ENCODE assay signal across 8 cellular contexts in genomic region chr6:31664790-31665500, GRCh38. TPM values are rescaled to one million over a fixed set of nuclear protein-coding genes. Genes with fewer than 3 reads are reported as not detected.
DNase-seq lines count a peak whose midpoint lies in the region; ATAC-seq, FAIRE-seq and TF ChIP-seq lines count a peak whose summit lies in the region.

GPANK1 (minus strand) TSS chr6:31664997; CDS start chr6:31664478, 519 bp downstream.

- peak within 1 kb of the TSS; percentile 17 for H2BK5ac ChIP-seq in H9 (ENCODE audit: insufficient read length, low read length)

- no CpG with 5 or more reads among the region's 39 CpGs for WGBS in H9 (ENCODE audit: extremely low coverage, insufficient read length, low lambda C conversion rate)
- 0 to 1% methylated on average over 39 of the region's 39 CpGs for WGBS in pancreas, 2 donors
- under 1% methylated on average over 39 of the region's 39 CpGs for WGBS in thymus

- H4K5ac ChIP-seq in H9 (ENCODE audit: insufficient read length, low read depth, low read length): peak within 1 kb of the TSS; percentile 41

- no peaks in the 10 kb centered on the region; the same call in 1 of the 2 replicates for H3K27me3 Mint-ChIP-seq in H9 (ENCODE audit: low read depth)
- no peaks in the 10 kb centered on the region for H3K27me3 Mint-ChIP-seq in T-cell
- H3K27me3 Mint-ChIP-seq in activated naive CD8-positive, alpha-beta T cell treated with anti-CD3 and anti-CD28 coated beads, Interleukin-2, amount 50 U/mL, for 24 hours: peaks cover 2% of the 10 kb centered on the region

- peaks cover 47 to 73% (median 63%) of the 10 kb centered on the region in 3 experiments for H3K36me3 Mint-ChIP-seq in H9 (ENCODE audit: insufficient read depth in 1 of 3, low read depth in 3 of 3)
- H3K36me3 Mint-ChIP-seq in T-cell: peaks cover 38% of the 10 kb centered on the region
- H3K36me3 Mint-ChIP-seq in activated naive CD8-positive, alpha-beta T cell treated with anti-CD3 and anti-CD28 coated beads, Interleukin-2, amount 50 U/mL, for 24 hours (ENCODE audit: low read depth): peaks cover 74% of the 10 kb centered on the region

- intact Hi-C loops in Right ventricle myocardium inferior (cut with DNase I): loop anchor here (1.0 to 10.0 kb wide), 4 partner anchors 13 to 510 kb away; partner anchors contain the start of genes AGPAT1, BAG6, NELFE and RNF5
- intact Hi-C loops in pancreas (cut with DNase I): no loop called here

- no peak within 1 kb of the TSS for H2BK15ac ChIP-seq in H9 (ENCODE audit: low read depth, low read length)

- H3K27ac ChIP-seq in H9 (ENCODE audit: insufficient read length, low read depth, low read length) (peak within 1 kb of the TSS; percentile 87), pancreas (peak within 1 kb of the TSS; percentile 71 to 90 (median 78)), thymus (ENCODE audit: low read depth) (peak within 1 kb of the TSS; percentile 97)

- H3K18ac ChIP-seq in H9 (ENCODE audit: insufficient read length, low read depth, low read length): peak within 1 kb of the TSS; percentile 81

- peak within 1 kb of the TSS; percentile 99 for H3K4me3 Mint-ChIP-seq in H9
- peak within 1 kb of the TSS; percentile 94 to 97 (median 95) for H3K4me3 Mint-ChIP-seq in T-cell
- peak within 1 kb of the TSS; percentile 98 for H3K4me3 Mint-ChIP-seq in activated naive CD8-positive, alpha-beta T cell treated with anti-CD3 and anti-CD28 coated beads, Interleukin-2, amount 50 U/mL, for 24 hours

- in situ Hi-C loops in Caki2 (cut with HindIII; ENCODE audit: low pct_unique_long_range_greater_than_20kb, low sequenced_read_pairs): no loop called here

- H3K9me3 Mint-ChIP-seq in H9: no peaks in the 10 kb centered on the region
- H3K9me3 Mint-ChIP-seq in T-cell: no peaks in the 10 kb centered on the region
- H3K9me3 Mint-ChIP-seq in activated naive CD8-positive, alpha-beta T cell treated with anti-CD3 and anti-CD28 coated beads, Interleukin-2, amount 50 U/mL, for 24 hours: no peaks in the 10 kb centered on the region

- H2BK120ac ChIP-seq in H9 (ENCODE audit: low read depth, low read length, poor library complexity, severe bottlenecking): no peak within 1 kb of the TSS

- H3K4me1 Mint-ChIP-seq in H9 (peaks cover 30 to 37% of the 10 kb centered on the region in 2 experiments), T-cell (peaks cover 62 to 73% (median 68%) of the 10 kb centered on the region in 3 donors)
- peaks cover 64% of the 10 kb centered on the region for H3K4me1 Mint-ChIP-seq in activated naive CD8-positive, alpha-beta T cell treated with anti-CD3 and anti-CD28 coated beads, Interleukin-2, amount 50 U/mL, for 24 hours

- H2BK20ac ChIP-seq in H9 (ENCODE audit: low read depth, low read length, poor library complexity, severe bottlenecking): no peak within 1 kb of the TSS

- H3K4me1 ChIP-seq in H9 (ENCODE audit: insufficient read depth, low read length) (no peaks in the 10 kb centered on the region), pancreas (peaks cover 11 to 24% (median 23%) of the 10 kb centered on the region in 3 donors), thymus (ENCODE audit: control insufficient read depth, insufficient read depth, low read length) (peaks cover 35% of the 10 kb centered on the region)

- H3K56ac ChIP-seq in H9 (ENCODE audit: insufficient read length, low read depth, low read length): peak within 1 kb of the TSS; percentile 38

- H3K4ac ChIP-seq in H9 (ENCODE audit: low read depth, low read length): no peak within 1 kb of the TSS

- TF ChIP-seq CTCF in H9 (conservative IDR thresholded peaks at IDR 0.05) (no peak), pancreas (IDR thresholded peaks at IDR 0.05) (no peak)

- no peak within 1 kb of the TSS for H4K91ac ChIP-seq in H9 (ENCODE audit: insufficient read length, low read depth, low read length)

- H4K8ac ChIP-seq in H9 (replicated peaks; ENCODE audit: insufficient read length, low read depth, low read length): no peak within 1 kb of the TSS

- H2BK12ac ChIP-seq in H9 (ENCODE audit: insufficient read length, low read depth, low read length): no peak within 1 kb of the TSS

- H3K23ac ChIP-seq in H9 (ENCODE audit: insufficient read length, low read depth, low read length): no peak within 1 kb of the TSS

- H3K14ac ChIP-seq in H9 (ENCODE audit: insufficient read depth, low read length): peak within 1 kb of the TSS; percentile 66

- peak within 1 kb of the TSS; percentile 66 to 80 (median 74) for H3K4me3 ChIP-seq in pancreas
- H3K4me3 ChIP-seq in thymus (ENCODE audit: low read length): peak within 1 kb of the TSS; percentile 91

- H3K23me2 ChIP-seq in H9 (ENCODE audit: insufficient read length, low read depth, low read length, poor library complexity, severe bottlenecking): peaks cover 24% of the 10 kb centered on the region

- DNase-seq in Caki2 (ENCODE audit: low read depth): peak; percentile 87
- DNase-seq in H9: peak; percentile 82
- peak; percentile 80 for DNase-seq in NCI-H146 treated with DMSO at 0.1 percent for 48 hours (lab: John Stamatoyannopoulos, UW; ENCODE audit: unreplicated experiment)
- DNase-seq in T-cell: peak; percentile 77 to 96 (median 89)
- DNase-seq in activated naive CD8-positive, alpha-beta T cell treated with anti-CD3 and anti-CD28 coated beads, Interleukin-2, amount 50 U/mL, for 24 hours: peak; percentile 89
- DNase-seq in Right ventricle myocardium inferior (ENCODE audit: missing footprints): peak; percentile 96
- peak; percentile 83 to 93 (median 86) for DNase-seq in pancreas

- H3K27me3 ChIP-seq in H9 (ENCODE audit: insufficient read depth, low read length) (no peaks in the 10 kb centered on the region), pancreas (no peaks in the 10 kb centered on the region), thymus (ENCODE audit: control insufficient read depth, insufficient read depth) (no peaks in the 10 kb centered on the region)

- peak within 1 kb of the TSS; percentile 89 for H3K9ac ChIP-seq in H9 (ENCODE audit: extremely low read depth, insufficient read length, low read length)

- CTCF ChIA-PET in T-cell (lab: Charles Lee): interaction anchor here (0.5 to 1.1 kb wide), 7 partner anchors 11 to 198 kb away, joined by 3 to 10 read pairs (median 3); partner anchors contain the start of genes ABHD16A (in 1 of the 2), BAG6 (in 1 of the 2) and NEU1 (in 1 of the 2)

- peak within 1 kb of the TSS; percentile 99 for H3K27ac Mint-ChIP-seq in H9
- peak within 1 kb of the TSS; percentile 98 to 99 for H3K27ac Mint-ChIP-seq in T-cell
- peak within 1 kb of the TSS; percentile 98 for H3K27ac Mint-ChIP-seq in activated naive CD8-positive, alpha-beta T cell treated with anti-CD3 and anti-CD28 coated beads, Interleukin-2, amount 50 U/mL, for 24 hours

- peaks cover 6% of the 10 kb centered on the region; the same call in 1 of the 2 replicates for H3K79me2 ChIP-seq in H9 (ENCODE audit: insufficient read depth, low read length)

- POLR2A ChIA-PET in T-cell (lab: Charles Lee): interaction anchor here (0.6 to 1.2 kb wide), 4 partner anchors 13 to 198 kb away, joined by 3 to 11 read pairs (median 4); partner anchors contain the start of genes BAG6 (in 1 of the 2) and NEU1 (in 1 of the 2)

- peaks cover 11% of the 10 kb centered on the region for H3K79me1 ChIP-seq in H9 (ENCODE audit: insufficient read depth, low read depth, low read length, poor library complexity, severe bottlenecking)

- H3K9me3 ChIP-seq in H9 (ENCODE audit: control insufficient read depth, low read depth, low read length) (no peaks in the 10 kb centered on the region), pancreas (no peaks in the 10 kb centered on the region), thymus (ENCODE audit: control insufficient read depth) (no peaks in the 10 kb centered on the region)

- H2AK5ac ChIP-seq in H9 (ENCODE audit: insufficient read length, low read length): no peak within 1 kb of the TSS

- no peak within 1 kb of the TSS for H2AFZ ChIP-seq in H9 (ENCODE audit: low read length)

- H3K4me2 ChIP-seq in H9 (ENCODE audit: insufficient read depth, insufficient read length, low read length): peak within 1 kb of the TSS; percentile 96

- no peaks in the 10 kb centered on the region for H4K20me1 ChIP-seq in H9 (ENCODE audit: control insufficient read depth, insufficient read depth, insufficient read length)

- no peak for FAIRE-seq in pancreas (lab: Jason Lieb, UNC)

- H3K36me3 ChIP-seq in pancreas: peaks cover 0 to 29% (median 14%) of the 10 kb centered on the region in 3 donors
- peaks cover 32% of the 10 kb centered on the region for H3K36me3 ChIP-seq in thymus (ENCODE audit: control insufficient read depth, insufficient read depth)

- no peak within 1 kb of the TSS for H3T11ph ChIP-seq in H9 (ENCODE audit: low read length)

- peak; percentile 34 to 48 (median 42) for ATAC-seq in T-cell (replicated peaks in 1 of 4)
- ATAC-seq in activated naive CD8-positive, alpha-beta T cell treated with anti-CD3 and anti-CD28 coated beads, Interleukin-2, amount 50 U/mL, for 24 hours: peak; percentile 9
- ATAC-seq in Right ventricle myocardium inferior: peak; percentile 72
- peak; percentile 73 to 83 (median 74) for ATAC-seq in pancreas

RNA-seq across cellular contexts. Expression of gene GPANK1, which starts in this region (rescaled TPM):
- total RNA-seq in Caki2 (2014; rRNA removed; shearing (Covaris generic); ENCODE audit: low replicate concordance): 35.2 and 52.4 TPM in 2 replicates
- total RNA-seq in H9 (2021) (23.9 and 26.8 TPM in 2 replicates), T-cell (10 to 100 TPM; 13.0 to 27.6 (median 23.3) TPM), Right ventricle myocardium inferior (17.1 TPM), pancreas (1 to 10 TPM; 5.5 to 9.5 (median 6.1) TPM)
- polyA plus RNA-seq in pancreas (10 to 100 TPM; 11.2 to 11.6 TPM), thymus (13.8 TPM)

Comparison
In these comparisons a context has a peak if more than half of its experiments do, and no peak if none do; other contexts are left out.
1. Peak in every context shown above with its lines: DNase-seq, ATAC-seq, H3K4me3 ChIP-seq and H3K27ac ChIP-seq.
2. ATAC-seq: peak in every context shown above with its lines; median percentile 74 in pancreas; 72 in Right ventricle myocardium inferior; 42 in T-cell; 9 in activated naive CD8-positive, alpha-beta T cell treated with anti-CD3 and anti-CD28 coated beads, Interleukin-2, amount 50 U/mL, for 24 hours.